ENCODE assay signal across 1 cellular context in the genomic region with DNA sequence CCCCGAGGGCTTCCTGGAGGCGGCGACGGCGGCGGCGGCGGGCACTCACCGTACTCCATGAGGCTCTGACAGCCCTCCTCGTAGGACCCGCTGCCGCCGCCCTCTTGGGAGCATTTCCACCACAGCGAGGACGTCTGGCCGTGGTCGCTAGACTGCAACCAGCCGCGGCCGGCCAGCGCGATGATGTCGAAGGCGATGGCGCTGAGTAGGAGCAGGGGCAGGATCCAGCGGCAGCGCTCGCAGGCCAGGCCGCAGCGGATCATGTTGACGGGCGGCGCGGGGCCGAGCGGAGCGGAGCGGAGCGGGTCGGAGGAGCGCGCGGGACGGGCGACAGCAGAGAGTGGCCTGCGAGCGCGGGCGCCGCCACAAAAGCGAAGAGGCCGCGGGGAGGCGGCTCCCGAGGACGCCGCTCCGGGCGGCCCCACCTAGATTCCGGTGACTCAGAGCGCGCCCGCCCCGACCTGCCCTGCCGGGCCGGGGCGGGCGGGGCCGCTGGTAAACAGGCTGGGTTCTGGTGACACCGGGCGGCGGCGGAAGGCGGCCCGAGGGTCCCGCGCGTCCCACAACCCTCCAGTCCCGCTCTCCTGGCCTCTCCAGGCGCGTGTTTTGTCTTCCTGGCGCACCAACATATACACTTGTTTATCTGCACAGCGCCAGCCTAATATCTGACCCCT.
TF ChIP-seq lines count a peak whose summit lies in the region.

A gene (minus strand): TSS at position 342 of the 674 bp plus-strand sequence. CDS start 79 bp downstream, at position 263.

TF ChIP-seq in HepG2, 621 proteins besides CTCF, POLR2A, EP300 and RAD21 (continued from another document and continues in another):
- TF ChIP-seq, protein P1, sequence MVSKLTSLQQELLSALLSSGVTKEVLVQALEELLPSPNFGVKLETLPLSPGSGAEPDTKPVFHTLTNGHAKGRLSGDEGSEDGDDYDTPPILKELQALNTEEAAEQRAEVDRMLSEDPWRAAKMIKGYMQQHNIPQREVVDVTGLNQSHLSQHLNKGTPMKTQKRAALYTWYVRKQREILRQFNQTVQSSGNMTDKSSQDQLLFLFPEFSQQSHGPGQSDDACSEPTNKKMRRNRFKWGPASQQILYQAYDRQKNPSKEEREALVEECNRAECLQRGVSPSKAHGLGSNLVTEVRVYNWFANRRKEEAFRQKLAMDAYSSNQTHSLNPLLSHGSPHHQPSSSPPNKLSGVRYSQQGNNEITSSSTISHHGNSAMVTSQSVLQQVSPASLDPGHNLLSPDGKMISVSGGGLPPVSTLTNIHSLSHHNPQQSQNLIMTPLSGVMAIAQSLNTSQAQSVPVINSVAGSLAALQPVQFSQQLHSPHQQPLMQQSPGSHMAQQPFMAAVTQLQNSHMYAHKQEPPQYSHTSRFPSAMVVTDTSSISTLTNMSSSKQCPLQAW (CRISPR knock-in tag; IDR thresholded peaks at IDR 0.05), result peak; percentile 53; the same call in 1 of the 2 replicates
- peak; percentile 97; the same call in 1 of the 2 replicates for TF ChIP-seq ZNF34 (CRISPR knock-in tag; IDR thresholded peaks at IDR 0.05; ENCODE audit: borderline replicate concordance)
- TF ChIP-seq, protein P2, sequence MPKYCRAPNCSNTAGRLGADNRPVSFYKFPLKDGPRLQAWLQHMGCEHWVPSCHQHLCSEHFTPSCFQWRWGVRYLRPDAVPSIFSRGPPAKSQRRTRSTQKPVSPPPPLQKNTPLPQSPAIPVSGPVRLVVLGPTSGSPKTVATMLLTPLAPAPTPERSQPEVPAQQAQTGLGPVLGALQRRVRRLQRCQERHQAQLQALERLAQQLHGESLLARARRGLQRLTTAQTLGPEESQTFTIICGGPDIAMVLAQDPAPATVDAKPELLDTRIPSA (CRISPR knock-in tag; IDR thresholded peaks at IDR 0.05; ENCODE audit: borderline replicate concordance), result no peak
- peak; percentile 41; the same call in 1 of the 2 replicates for TF ChIP-seq ZNF350 (CRISPR knock-in tag; IDR thresholded peaks at IDR 0.05; ENCODE audit: borderline replicate concordance, low read depth)
- TF ChIP-seq, protein P3, sequence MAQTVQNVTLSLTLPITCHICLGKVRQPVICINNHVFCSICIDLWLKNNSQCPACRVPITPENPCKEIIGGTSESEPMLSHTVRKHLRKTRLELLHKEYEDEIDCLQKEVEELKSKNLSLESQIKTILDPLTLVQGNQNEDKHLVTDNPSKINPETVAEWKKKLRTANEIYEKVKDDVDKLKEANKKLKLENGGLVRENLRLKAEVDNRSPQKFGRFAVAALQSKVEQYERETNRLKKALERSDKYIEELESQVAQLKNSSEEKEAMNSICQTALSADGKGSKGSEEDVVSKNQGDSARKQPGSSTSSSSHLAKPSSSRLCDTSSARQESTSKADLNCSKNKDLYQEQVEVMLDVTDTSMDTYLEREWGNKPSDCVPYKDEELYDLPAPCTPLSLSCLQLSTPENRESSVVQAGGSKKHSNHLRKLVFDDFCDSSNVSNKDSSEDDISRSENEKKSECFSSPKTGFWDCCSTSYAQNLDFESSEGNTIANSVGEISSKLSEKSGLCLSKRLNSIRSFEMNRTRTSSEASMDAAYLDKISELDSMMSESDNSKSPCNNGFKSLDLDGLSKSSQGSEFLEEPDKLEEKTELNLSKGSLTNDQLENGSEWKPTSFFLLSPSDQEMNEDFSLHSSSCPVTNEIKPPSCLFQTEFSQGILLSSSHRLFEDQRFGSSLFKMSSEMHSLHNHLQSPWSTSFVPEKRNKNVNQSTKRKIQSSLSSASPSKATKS (CRISPR knock-in tag; IDR thresholded peaks at IDR 0.05), result peak; percentile 62; the same call in 1 of the 2 replicates
- no peak; the same call in 1 of the 2 replicates for TF ChIP-seq SIX4 (CRISPR knock-in tag; IDR thresholded peaks at IDR 0.05)
- TF ChIP-seq, protein P4, sequence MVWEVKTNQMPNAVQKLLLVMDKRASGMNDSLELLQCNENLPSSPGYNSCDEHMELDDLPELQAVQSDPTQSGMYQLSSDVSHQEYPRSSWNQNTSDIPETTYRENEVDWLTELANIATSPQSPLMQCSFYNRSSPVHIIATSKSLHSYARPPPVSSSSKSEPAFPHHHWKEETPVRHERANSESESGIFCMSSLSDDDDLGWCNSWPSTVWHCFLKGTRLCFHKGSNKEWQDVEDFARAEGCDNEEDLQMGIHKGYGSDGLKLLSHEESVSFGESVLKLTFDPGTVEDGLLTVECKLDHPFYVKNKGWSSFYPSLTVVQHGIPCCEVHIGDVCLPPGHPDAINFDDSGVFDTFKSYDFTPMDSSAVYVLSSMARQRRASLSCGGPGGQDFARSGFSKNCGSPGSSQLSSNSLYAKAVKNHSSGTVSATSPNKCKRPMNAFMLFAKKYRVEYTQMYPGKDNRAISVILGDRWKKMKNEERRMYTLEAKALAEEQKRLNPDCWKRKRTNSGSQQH (CRISPR knock-in tag; IDR thresholded peaks at IDR 0.05; ENCODE audit: low read depth), result no peak
- TF ChIP-seq, protein P5, sequence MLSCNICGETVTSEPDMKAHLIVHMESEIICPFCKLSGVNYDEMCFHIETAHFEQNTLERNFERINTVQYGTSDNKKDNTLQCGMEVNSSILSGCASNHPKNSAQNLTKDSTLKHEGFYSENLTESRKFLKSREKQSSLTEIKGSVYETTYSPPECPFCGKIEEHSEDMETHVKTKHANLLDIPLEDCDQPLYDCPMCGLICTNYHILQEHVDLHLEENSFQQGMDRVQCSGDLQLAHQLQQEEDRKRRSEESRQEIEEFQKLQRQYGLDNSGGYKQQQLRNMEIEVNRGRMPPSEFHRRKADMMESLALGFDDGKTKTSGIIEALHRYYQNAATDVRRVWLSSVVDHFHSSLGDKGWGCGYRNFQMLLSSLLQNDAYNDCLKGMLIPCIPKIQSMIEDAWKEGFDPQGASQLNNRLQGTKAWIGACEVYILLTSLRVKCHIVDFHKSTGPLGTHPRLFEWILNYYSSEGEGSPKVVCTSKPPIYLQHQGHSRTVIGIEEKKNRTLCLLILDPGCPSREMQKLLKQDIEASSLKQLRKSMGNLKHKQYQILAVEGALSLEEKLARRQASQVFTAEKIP (CRISPR knock-in tag; IDR thresholded peaks at IDR 0.05; ENCODE audit: borderline replicate concordance), result no peak
- TF ChIP-seq ZNF572 (CRISPR knock-in tag; IDR thresholded peaks at IDR 0.05), result no peak; the same call in 1 of the 2 replicates
- TF ChIP-seq ZNF670 (CRISPR knock-in tag; IDR thresholded peaks at IDR 0.05; ENCODE audit: borderline replicate concordance), result peak; percentile 82; the same call in 1 of the 2 replicates
- TF ChIP-seq, protein P6, sequence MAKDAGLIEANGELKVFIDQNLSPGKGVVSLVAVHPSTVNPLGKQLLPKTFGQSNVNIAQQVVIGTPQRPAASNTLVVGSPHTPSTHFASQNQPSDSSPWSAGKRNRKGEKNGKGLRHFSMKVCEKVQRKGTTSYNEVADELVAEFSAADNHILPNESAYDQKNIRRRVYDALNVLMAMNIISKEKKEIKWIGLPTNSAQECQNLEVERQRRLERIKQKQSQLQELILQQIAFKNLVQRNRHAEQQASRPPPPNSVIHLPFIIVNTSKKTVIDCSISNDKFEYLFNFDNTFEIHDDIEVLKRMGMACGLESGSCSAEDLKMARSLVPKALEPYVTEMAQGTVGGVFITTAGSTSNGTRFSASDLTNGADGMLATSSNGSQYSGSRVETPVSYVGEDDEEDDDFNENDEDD (CRISPR knock-in tag; IDR thresholded peaks at IDR 0.05; ENCODE audit: borderline replicate concordance), result no peak
- TF ChIP-seq ZNF451 (CRISPR knock-in tag; IDR thresholded peaks at IDR 0.05), result no peak
- no peak for TF ChIP-seq PLRG1 (conservative IDR thresholded peaks at IDR 0.05)
- peak; percentile 90 for TF ChIP-seq KDM2A (CRISPR knock-in tag; IDR thresholded peaks at IDR 0.05; ENCODE audit: borderline replicate concordance, low read depth)
- TF ChIP-seq ZNF124 (CRISPR knock-in tag; IDR thresholded peaks at IDR 0.05), result no peak
- TF ChIP-seq, protein P7, sequence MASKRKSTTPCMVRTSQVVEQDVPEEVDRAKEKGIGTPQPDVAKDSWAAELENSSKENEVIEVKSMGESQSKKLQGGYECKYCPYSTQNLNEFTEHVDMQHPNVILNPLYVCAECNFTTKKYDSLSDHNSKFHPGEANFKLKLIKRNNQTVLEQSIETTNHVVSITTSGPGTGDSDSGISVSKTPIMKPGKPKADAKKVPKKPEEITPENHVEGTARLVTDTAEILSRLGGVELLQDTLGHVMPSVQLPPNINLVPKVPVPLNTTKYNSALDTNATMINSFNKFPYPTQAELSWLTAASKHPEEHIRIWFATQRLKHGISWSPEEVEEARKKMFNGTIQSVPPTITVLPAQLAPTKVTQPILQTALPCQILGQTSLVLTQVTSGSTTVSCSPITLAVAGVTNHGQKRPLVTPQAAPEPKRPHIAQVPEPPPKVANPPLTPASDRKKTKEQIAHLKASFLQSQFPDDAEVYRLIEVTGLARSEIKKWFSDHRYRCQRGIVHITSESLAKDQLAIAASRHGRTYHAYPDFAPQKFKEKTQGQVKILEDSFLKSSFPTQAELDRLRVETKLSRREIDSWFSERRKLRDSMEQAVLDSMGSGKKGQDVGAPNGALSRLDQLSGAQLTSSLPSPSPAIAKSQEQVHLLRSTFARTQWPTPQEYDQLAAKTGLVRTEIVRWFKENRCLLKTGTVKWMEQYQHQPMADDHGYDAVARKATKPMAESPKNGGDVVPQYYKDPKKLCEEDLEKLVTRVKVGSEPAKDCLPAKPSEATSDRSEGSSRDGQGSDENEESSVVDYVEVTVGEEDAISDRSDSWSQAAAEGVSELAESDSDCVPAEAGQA (IDR thresholded peaks at IDR 0.05; ENCODE audit: low read depth), result 0 out of 2 replicates have a peak, but pooled peaks have one; percentile 26
- TF ChIP-seq, protein P7 (CRISPR knock-in tag; IDR thresholded peaks at IDR 0.05; ENCODE audit: borderline replicate concordance), result no peak
- no peak; the same call in 1 of the 2 replicates for TF ChIP-seq RXRA (CRISPR knock-in tag; IDR thresholded peaks at IDR 0.05)
- TF ChIP-seq SNRNP70 (IDR thresholded peaks at IDR 0.05; ENCODE audit: low read depth, low read length), result no peak
- TF ChIP-seq, protein P8, sequence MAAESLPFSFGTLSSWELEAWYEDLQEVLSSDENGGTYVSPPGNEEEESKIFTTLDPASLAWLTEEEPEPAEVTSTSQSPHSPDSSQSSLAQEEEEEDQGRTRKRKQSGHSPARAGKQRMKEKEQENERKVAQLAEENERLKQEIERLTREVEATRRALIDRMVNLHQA (CRISPR knock-in tag; IDR thresholded peaks at IDR 0.05), result no peak
- TF ChIP-seq, protein P9, sequence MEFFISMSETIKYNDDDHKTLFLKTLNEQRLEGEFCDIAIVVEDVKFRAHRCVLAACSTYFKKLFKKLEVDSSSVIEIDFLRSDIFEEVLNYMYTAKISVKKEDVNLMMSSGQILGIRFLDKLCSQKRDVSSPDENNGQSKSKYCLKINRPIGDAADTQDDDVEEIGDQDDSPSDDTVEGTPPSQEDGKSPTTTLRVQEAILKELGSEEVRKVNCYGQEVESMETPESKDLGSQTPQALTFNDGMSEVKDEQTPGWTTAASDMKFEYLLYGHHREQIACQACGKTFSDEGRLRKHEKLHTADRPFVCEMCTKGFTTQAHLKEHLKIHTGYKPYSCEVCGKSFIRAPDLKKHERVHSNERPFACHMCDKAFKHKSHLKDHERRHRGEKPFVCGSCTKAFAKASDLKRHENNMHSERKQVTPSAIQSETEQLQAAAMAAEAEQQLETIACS (CRISPR knock-in tag; IDR thresholded peaks at IDR 0.05), result peak; percentile 55
- peak; percentile 86; the same call in 1 of the 2 replicates for TF ChIP-seq ZNF3 (CRISPR knock-in tag; IDR thresholded peaks at IDR 0.05)
- TF ChIP-seq, protein P10, sequence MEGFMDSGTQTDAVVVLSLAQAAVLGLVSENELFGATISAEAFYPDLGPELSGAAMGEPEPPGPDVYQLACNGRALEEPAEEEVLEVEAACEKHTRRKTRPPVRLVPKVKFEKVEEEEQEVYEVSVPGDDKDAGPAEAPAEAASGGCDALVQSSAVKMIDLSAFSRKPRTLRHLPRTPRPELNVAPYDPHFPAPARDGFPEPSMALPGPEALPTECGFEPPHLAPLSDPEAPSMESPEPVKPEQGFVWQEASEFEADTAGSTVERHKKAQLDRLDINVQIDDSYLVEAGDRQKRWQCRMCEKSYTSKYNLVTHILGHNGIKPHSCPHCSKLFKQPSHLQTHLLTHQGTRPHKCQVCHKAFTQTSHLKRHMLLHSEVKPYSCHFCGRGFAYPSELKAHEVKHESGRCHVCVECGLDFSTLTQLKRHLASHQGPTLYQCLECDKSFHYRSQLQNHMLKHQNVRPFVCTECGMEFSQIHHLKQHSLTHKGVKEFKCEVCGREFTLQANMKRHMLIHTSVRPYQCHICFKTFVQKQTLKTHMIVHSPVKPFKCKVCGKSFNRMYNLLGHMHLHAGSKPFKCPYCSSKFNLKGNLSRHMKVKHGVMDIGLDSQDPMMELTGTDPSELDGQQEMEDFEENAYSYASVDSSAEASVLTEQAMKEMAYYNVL (CRISPR knock-in tag; IDR thresholded peaks at IDR 0.05; ENCODE audit: borderline replicate concordance), result peak; percentile 31
- no peak; the same call in 1 of the 2 replicates for TF ChIP-seq TP53 (CRISPR knock-in tag; conservative IDR thresholded peaks at IDR 0.05)
- TF ChIP-seq RAD51 (IDR thresholded peaks at IDR 0.05; ENCODE audit: borderline replicate concordance), result no peak
- no peak; the same call in 1 of the 2 replicates for TF ChIP-seq ZNF703 (CRISPR knock-in tag; IDR thresholded peaks at IDR 0.05; ENCODE audit: borderline replicate concordance)
- TF ChIP-seq ZSCAN30 (CRISPR knock-in tag; IDR thresholded peaks at IDR 0.05), result peak; percentile 92; the same call in 1 of the 2 replicates
- TF ChIP-seq NR3C1 (CRISPR knock-in tag; IDR thresholded peaks at IDR 0.05), result no peak
- peak; percentile 25; the same call in 1 of the 2 replicates for TF ChIP-seq NRL (CRISPR knock-in tag; IDR thresholded peaks at IDR 0.05; ENCODE audit: borderline replicate concordance)
- TF ChIP-seq ESRRA (CRISPR knock-in tag; IDR thresholded peaks at IDR 0.05; ENCODE audit: low read depth), result no peak; the same call in 1 of the 2 replicates
- TF ChIP-seq HNF4G (IDR thresholded peaks at IDR 0.05; ENCODE audit: borderline replicate concordance, low read depth, low read length), result no peak
- TF ChIP-seq HNF4G (CRISPR knock-in tag; IDR thresholded peaks at IDR 0.05; ENCODE audit: borderline replicate concordance, low read depth), result peak; percentile 13; the same call in 1 of the 2 replicates
- no peak for TF ChIP-seq PAF1 (CRISPR knock-in tag; IDR thresholded peaks at IDR 0.05)
- peak; percentile 84 for TF ChIP-seq ZNF777 (CRISPR knock-in tag; IDR thresholded peaks at IDR 0.05)
